14 cellular contexts compared by ENCODE assay signal in the genomic region with DNA sequence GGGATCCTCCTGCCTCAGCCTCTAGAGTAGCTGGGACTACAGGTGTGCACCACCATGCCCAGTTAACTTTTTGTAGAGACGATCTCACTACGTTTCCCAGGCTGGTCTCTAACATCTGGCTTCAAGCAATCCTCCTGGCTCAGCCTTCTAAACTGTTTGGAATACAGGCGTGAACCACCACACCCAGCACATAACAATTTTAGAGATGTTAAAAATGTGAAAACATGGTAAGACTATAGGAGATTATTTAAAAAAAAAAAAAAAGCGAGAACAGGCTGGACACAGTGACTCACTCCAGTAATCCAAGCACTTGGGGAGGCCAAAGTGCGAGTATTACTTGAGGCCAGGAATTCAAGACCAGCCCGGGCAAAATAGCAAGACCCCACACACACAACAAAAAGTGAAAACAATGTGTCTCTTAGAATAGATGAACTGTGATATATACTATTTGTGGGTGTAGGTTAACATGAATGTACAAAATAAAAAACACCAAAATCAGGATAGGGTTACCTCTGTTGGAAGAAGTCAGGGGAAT. TPM values are rescaled to one million over a fixed set of nuclear protein-coding genes. Genes with fewer than 3 reads are reported as not detected.
DNase-seq lines count a peak whose midpoint lies in the region; ATAC-seq and TF ChIP-seq lines count a peak whose summit lies in the region.
"Had no signal": no experiment of that assay in that cellular context is flagged by ENCODE, and none has a peak within 500 bp of the region (broad histone marks: within the 10 kb centered on the region; RNA-seq: fewer than 3 reads in every experiment).

No MANE protein-coding gene starts in this region.

- no peaks in the 10 kb centered on the region; the same call in 1 of the 2 replicates for H3K4me1 ChIP-seq in IMR-90 (ENCODE audit: control insufficient read depth, insufficient read depth, low read length)
- H3K4me1 ChIP-seq: BE2C had no signal

- H3K9me1 ChIP-seq in IMR-90 (ENCODE audit: insufficient read depth, low read length): peaks cover 12% of the 10 kb centered on the region

- POLR2A ChIA-PET in IMR-90 (lab: Charles Lee; ENCODE audit: unreplicated experiment): no interaction called here

- DNase-seq in EH (ENCODE audit: low read depth) (peak; percentile 10), IMR-90 (peak; percentile 13), iris pigment epithelial cell (ENCODE audit: low read depth) (peak; percentile 57), ureter (ENCODE audit: low spot score) (no peak)
- DNase-seq: BE2C; C1 segment of cervical spinal cord; Caco-2; CD4-positive, CD25-positive, alpha-beta regulatory T cell; CD8-positive, alpha-beta memory T cell; GF-D8; H9 had no signal

- in situ Hi-C loops in IMR-90 (cut with MboI; ENCODE audit: low sequenced_read_pairs): no loop called here

- dilution Hi-C loops in IMR-90 (cut with HindIII; ENCODE audit: low sequenced_read_pairs, unreplicated experiment): no loop called here

- no peak overlapping the region for H3K4me3 ChIP-seq in IMR-90 (ENCODE audit: insufficient read depth, low read depth, low read length)
- H3K4me3 ChIP-seq: K562 had no signal

- H3K14ac ChIP-seq in IMR-90 (replicated peaks; ENCODE audit: low read depth, low read length): no peak overlapping the region

- 100% methylated on average over 2 of the region's 6 CpGs; no CpG with 5 or more reads in 1 of the 2 experiments for WGBS in IMR-90 (ENCODE audit: extremely low coverage in 2 of 2, insufficient read length in 1 of 2), 2 experiments

- no peak overlapping the region for H2AK9ac ChIP-seq in IMR-90 (replicated peaks; ENCODE audit: low read depth, low read length, poor library complexity)

- H3K36me3 ChIP-seq in IMR-90 (ENCODE audit: control insufficient read depth, insufficient read depth, low read length): peaks cover 6% of the 10 kb centered on the region
- H3K36me3 ChIP-seq: BE2C had no signal

- no peak overlapping the region for H3K9ac ChIP-seq in IMR-90 (ENCODE audit: low read depth, low read length)

- no peak overlapping the region for H4K91ac ChIP-seq in IMR-90 (ENCODE audit: insufficient read depth, low read depth, low read length)

- no peak overlapping the region for H4K5ac ChIP-seq in IMR-90 (ENCODE audit: low read depth, low read length)

- peaks cover 0 to 3% of the 10 kb centered on the region in 2 experiments; a peak in 2 of 4 replicates for H3K79me1 ChIP-seq in IMR-90 (ENCODE audit: low read depth in 1 of 2, low read length in 2 of 2)

- H2AFZ ChIP-seq in IMR-90 (replicated peaks; ENCODE audit: low read length, poor library complexity): no peak overlapping the region

- intact Hi-C loops in IMR-90 (cut with micrococcal nuclease): no loop called here

- H4K20me1 ChIP-seq in IMR-90 (ENCODE audit: insufficient read depth, low read length): no peaks in the 10 kb centered on the region

- H2BK15ac ChIP-seq in IMR-90 (ENCODE audit: low read depth, low read length): no peak overlapping the region

- H3K4me2 ChIP-seq in IMR-90 (ENCODE audit: low read depth, low read length): no peak overlapping the region

- TF ChIP-seq POLR2A in IMR-90 (IDR thresholded peaks at IDR 0.05; ENCODE audit: low read depth, low read length): no peak

- H3K27ac ChIP-seq in IMR-90 (ENCODE audit: insufficient read depth, low read length): no peak overlapping the region

- no peak overlapping the region for H2BK120ac ChIP-seq in IMR-90 (ENCODE audit: low read depth, low read length)

- H3K27me3 ChIP-seq in IMR-90 (ENCODE audit: control insufficient read depth, insufficient read depth, low read length): no peaks in the 10 kb centered on the region
- H3K27me3 ChIP-seq: BE2C had no signal

- no peak overlapping the region for H3K18ac ChIP-seq in IMR-90 (ENCODE audit: low read depth, low read length)

- no peak overlapping the region for H2BK20ac ChIP-seq in IMR-90 (ENCODE audit: low read depth, low read length)

- CTCF ChIA-PET in IMR-90 (lab: Yijun Ruan, JAX): no interaction called here

- no peaks in the 10 kb centered on the region for H3K9me3 ChIP-seq in IMR-90 (ENCODE audit: control insufficient read depth, insufficient read depth, low read length)
- H3K9me3 ChIP-seq: BE2C, Caco-2 had no signal

- TF ChIP-seq RAD21 in IMR-90 (IDR thresholded peaks at IDR 0.05; ENCODE audit: low read length): no peak

- no peak overlapping the region for H3K4ac ChIP-seq in IMR-90 (ENCODE audit: low read depth, low read length)

- no peak overlapping the region for H3K23ac ChIP-seq in IMR-90 (ENCODE audit: low read depth, low read length)

- ATAC-seq in IMR-90 (ENCODE audit: low read depth): no peak
- ATAC-seq in HG02870 (IDR thresholded peaks at IDR 0.05; ENCODE audit: unreplicated experiment): no peak
- ATAC-seq in GM21360 (IDR thresholded peaks at IDR 0.05; ENCODE audit: unreplicated experiment): no peak
- ATAC-seq: K562 had no signal

- no peak overlapping the region for H2AK5ac ChIP-seq in IMR-90 (ENCODE audit: low read depth, low read length)

- H2BK5ac ChIP-seq in IMR-90 (ENCODE audit: low read depth, low read length, poor library complexity, severe bottlenecking): no peak overlapping the region

- no peak for TF ChIP-seq CTCF in IMR-90 (conservative IDR thresholded peaks at IDR 0.05; ENCODE audit: low read depth, low read length)

- BruUV-seq in IMR-90 (replicated peaks; lab: Mats Ljungman, UMichigan): no TSS peak

- no peak overlapping the region for H4K8ac ChIP-seq in IMR-90 (ENCODE audit: low read depth in 2 of 2, low read length in 2 of 2)

- no peak overlapping the region for H3K56ac ChIP-seq in IMR-90 (ENCODE audit: extremely low read depth, insufficient read depth, low read length)

TF ChIP-seq in IMR-90, 13 proteins besides CTCF, POLR2A, EP300 and RAD21:
- TF ChIP-seq RFX5 (IDR thresholded peaks at IDR 0.05; ENCODE audit: low read depth, low read length) (no peak), MAZ (IDR thresholded peaks at IDR 0.05; ENCODE audit: borderline replicate concordance, low read depth, low read length) (no peak), CHD1 (IDR thresholded peaks at IDR 0.05; ENCODE audit: low read depth, low read length) (no peak), RCOR1 (IDR thresholded peaks at IDR 0.05; ENCODE audit: insufficient replicate concordance, low read length) (no peak), BHLHE40 (IDR thresholded peaks at IDR 0.05; ENCODE audit: low read depth, low read length) (no peak), MAFK (IDR thresholded peaks at IDR 0.05; ENCODE audit: low read depth, low read length) (no peak), NFE2L2 (IDR thresholded peaks at IDR 0.05; ENCODE audit: low read depth, low read length) (no peak), MXI1 (IDR thresholded peaks at IDR 0.05; ENCODE audit: borderline replicate concordance, low read depth, low read length) (no peak)
- TF ChIP-seq, protein P1, sequence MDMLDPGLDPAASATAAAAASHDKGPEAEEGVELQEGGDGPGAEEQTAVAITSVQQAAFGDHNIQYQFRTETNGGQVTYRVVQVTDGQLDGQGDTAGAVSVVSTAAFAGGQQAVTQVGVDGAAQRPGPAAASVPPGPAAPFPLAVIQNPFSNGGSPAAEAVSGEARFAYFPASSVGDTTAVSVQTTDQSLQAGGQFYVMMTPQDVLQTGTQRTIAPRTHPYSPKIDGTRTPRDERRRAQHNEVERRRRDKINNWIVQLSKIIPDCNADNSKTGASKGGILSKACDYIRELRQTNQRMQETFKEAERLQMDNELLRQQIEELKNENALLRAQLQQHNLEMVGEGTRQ (IDR thresholded peaks at IDR 0.05; ENCODE audit: low read depth, low read length): no peak

RNA-seq across cellular contexts. Expression of a gene that starts 19.6 kb away (rescaled TPM):
- total RNA-seq in IMR-90 (2012; rRNA removed) (7.3 and 20.0 TPM in 2 replicates), ureter (3.8 TPM)
- 4.3 and 5.5 TPM in 2 replicates for polyA plus RNA-seq in IMR-90 (2012; rRNA removed)
- 0.74 and 0.75 TPM in 2 replicates for polyA plus RNA-seq in IMR-90 (2012; cell fraction: cytosol; rRNA removed)
- polyA plus RNA-seq in IMR-90 (2012; cell fraction: nucleus; rRNA removed; ENCODE audit: low replicate concordance): 1.8 and 8.3 TPM in 2 replicates

RNA-seq across cellular contexts. Expression of a gene that starts 19.9 kb away (rescaled TPM):
- total RNA-seq in IMR-90 (2012; rRNA removed) (20.1 and 53.3 TPM in 2 replicates), ureter (44.6 TPM)
- polyA plus RNA-seq in IMR-90 (2012; rRNA removed): 38.1 and 39.0 TPM in 2 replicates
- 11.1 and 12.9 TPM in 2 replicates for polyA plus RNA-seq in IMR-90 (2012; cell fraction: cytosol; rRNA removed)
- 5.0 and 19.1 TPM in 2 replicates for polyA plus RNA-seq in IMR-90 (2012; cell fraction: nucleus; rRNA removed; ENCODE audit: low replicate concordance)
